Comparison of ENCODE assay signal across 18 cellular contexts in genomic region chr5:152686931-152687330, GRCh38.
A peak's percentile ranks its signal among the peaks of the same experiment; 100 is the strongest.
DNase-seq lines count a peak whose midpoint lies in the region; ATAC-seq and TF ChIP-seq lines count a peak whose summit lies in the region.
"Had no signal": no experiment of that assay in that cellular context is flagged by ENCODE, and none has a peak within 500 bp of the region (broad histone marks: within the 10 kb centered on the region; RNA-seq: fewer than 3 reads in every experiment).

No MANE protein-coding gene starts in this region.

- CTCF ChIA-PET in mammary epithelial cell (lab: Charles Lee; ENCODE audit: low non-redundant PET) = no interaction called here

- H3K9me3 ChIP-seq in mammary epithelial cell (replicated peaks; ENCODE audit: insufficient read depth, low read length) = peaks cover 5% of the 10 kb centered on the region

- no peaks in the 10 kb centered on the region for H3K27me3 ChIP-seq in mammary epithelial cell (ENCODE audit: insufficient read depth, low read length)
- H3K27me3 ChIP-seq: BLaER1 treated with 17β-estradiol and CSF1 and Interleukin-3, amounts not matched to agents 10 nM and 100 nM had no signal

- no peak for ATAC-seq in GM19395 (IDR thresholded peaks at IDR 0.05; ENCODE audit: unreplicated experiment)
- ATAC-seq in HG03039 (IDR thresholded peaks at IDR 0.05; ENCODE audit: unreplicated experiment) = no peak
- ATAC-seq: PC-3 had no signal

- no peak overlapping the region for H2AFZ ChIP-seq in mammary epithelial cell (ENCODE audit: low read depth, low read length)

- no peaks in the 10 kb centered on the region for H3K79me2 ChIP-seq in mammary epithelial cell (ENCODE audit: insufficient read depth, low read length)

- H4K20me1 ChIP-seq in mammary epithelial cell (ENCODE audit: insufficient read depth, low read length) = no peaks in the 10 kb centered on the region
- H4K20me1 ChIP-seq: BLaER1 treated with 17β-estradiol and CSF1 and Interleukin-3, amounts not matched to agents 10 nM and 100 nM had no signal

- no peak for TF ChIP-seq CTCF in mammary epithelial cell (conservative IDR thresholded peaks at IDR 0.05 in 1 of 2, IDR thresholded peaks at IDR 0.05 in 1 of 2; ENCODE audit: extremely low read depth in 1 of 2, insufficient read depth in 1 of 2, low read depth in 1 of 2, low read length in 2 of 2)

- no peak overlapping the region for H3K9ac ChIP-seq in mammary epithelial cell (ENCODE audit: insufficient read depth, low read length)
- H3K9ac ChIP-seq: BLaER1 treated with 17β-estradiol and CSF1 and Interleukin-3, amounts not matched to agents 10 nM and 100 nM had no signal

- H3K36me3 ChIP-seq in mammary epithelial cell (ENCODE audit: insufficient read depth, low read length) = no peaks in the 10 kb centered on the region
- H3K36me3 ChIP-seq: BLaER1 treated with 17β-estradiol and CSF1 and Interleukin-3, amounts not matched to agents 10 nM and 100 nM had no signal

- peak; percentile 27 for DNase-seq in ELF-1 (ENCODE audit: low read depth, low spot score)
- peak; percentile 18 for DNase-seq in M059J (ENCODE audit: low read depth)
- DNase-seq in mammary epithelial cell = peak; percentile 16
- peak; percentile 28 for DNase-seq in kidney tubule cell (ENCODE audit: low spot score)
- DNase-seq in activated effector memory CD4-positive, alpha-beta T cell treated with anti-CD3 and anti-CD28 coated beads, Interleukin-2, amount 50 U/mL, for 16 hours = no peak
- DNase-seq: CD8-positive, alpha-beta memory T cell; DMS79 treated with DMSO at 0.1 percent for 48 hours; H7; Karpas-422; NCI-H1105 treated with DMSO at 0.1 percent for 48 hours; NCI-H1694; NCI-H2081 treated with DMSO at 0.1 percent for 48 hours; NCI-H510A; PC-3 had no signal

- peaks cover 25% of the 10 kb centered on the region for H3K4me1 ChIP-seq in mammary epithelial cell (ENCODE audit: insufficient read depth, low read length)

- H3K4me3 ChIP-seq in mammary epithelial cell (replicated peaks in 1 of 3; ENCODE audit: insufficient read depth in 1 of 3, low read depth in 2 of 3, low read length in 3 of 3) = no peak overlapping the region
- H3K4me3 ChIP-seq: BLaER1 treated with 17β-estradiol and CSF1 and Interleukin-3, amounts not matched to agents 10 nM and 100 nM had no signal

- dilution Hi-C loops in mammary epithelial cell (cut with HindIII; ENCODE audit: low sequenced_read_pairs) = no loop called here

- no peak overlapping the region for H3K4me2 ChIP-seq in mammary epithelial cell (ENCODE audit: insufficient read depth, low read depth, low read length)
- H3K4me2 ChIP-seq: BLaER1 treated with 17β-estradiol and CSF1 and Interleukin-3, amounts not matched to agents 10 nM and 100 nM had no signal

- H3K27ac ChIP-seq in mammary epithelial cell (ENCODE audit: insufficient read depth, low read depth, low read length) = no peak overlapping the region
- H3K27ac ChIP-seq: BLaER1 treated with 17β-estradiol and CSF1 and Interleukin-3, amounts not matched to agents 10 nM and 100 nM; RWPE1 had no signal

- 98% methylated on average over 4 of the region's 4 CpGs for WGBS in mammary epithelial cell (ENCODE audit: low coverage, missing lambda C conversion rate)

- intact Hi-C loops in mammary epithelial cell (cut with micrococcal nuclease) = no loop called here

- in situ Hi-C loops in mammary epithelial cell (cut with MboI; ENCODE audit: low sequenced_read_pairs in 2 of 2) = no loop called here

- no TSS peak for BruUV-seq in mammary epithelial cell (replicated peaks; lab: Mats Ljungman, UMichigan)
